Comparison of ENCODE assay signal across 17 cellular contexts in the genomic region with DNA sequence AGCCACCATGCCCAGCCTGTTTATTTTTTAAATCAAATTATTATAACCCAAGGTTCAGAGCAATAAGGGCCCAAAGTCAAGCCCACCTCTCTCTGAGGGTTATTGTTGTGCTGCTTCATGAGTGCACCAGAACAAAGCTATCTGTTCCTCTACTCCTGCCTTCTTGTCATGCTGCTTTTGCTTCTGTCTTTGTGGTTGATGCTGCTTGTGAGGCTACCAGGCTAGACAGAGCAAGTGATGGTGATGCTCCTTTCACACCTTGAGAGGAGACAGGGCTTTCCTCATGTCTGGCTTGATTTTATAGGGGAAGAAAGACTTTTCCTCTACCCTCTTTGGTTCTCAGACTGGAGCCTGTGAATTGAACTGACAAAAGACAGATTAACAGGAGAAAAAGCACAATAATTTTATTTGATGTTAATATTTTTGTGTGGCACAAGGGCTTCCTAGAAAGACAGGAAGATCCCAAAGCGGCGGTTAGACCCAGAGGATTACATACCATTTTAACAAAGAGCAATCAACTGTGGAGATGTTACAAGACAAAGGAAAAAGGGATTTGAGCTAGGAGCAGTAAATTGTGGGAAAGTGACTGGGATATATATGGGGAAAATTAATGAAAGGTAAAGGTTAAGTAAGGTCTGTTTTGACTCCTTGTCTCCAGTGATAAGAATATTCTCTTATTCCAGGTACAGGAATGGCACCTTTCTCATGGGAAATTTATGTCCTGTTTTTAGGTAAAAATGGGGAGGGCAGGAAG. TPM values are rescaled to one million over a fixed set of nuclear protein-coding genes. Genes with fewer than 3 reads are reported as not detected.
A peak's percentile ranks its signal among the peaks of the same experiment; 100 is the strongest.
DNase-seq lines count a peak whose midpoint lies in the region; ATAC-seq, FAIRE-seq and TF ChIP-seq lines count a peak whose summit lies in the region.
"Had no signal": no experiment of that assay in that cellular context is flagged by ENCODE, and none has a peak within 500 bp of the region (broad histone marks: within the 10 kb centered on the region; RNA-seq: fewer than 3 reads in every experiment).

No MANE protein-coding gene starts in this region.

- H3K9me3 Mint-ChIP-seq in activated CD4-positive, alpha-beta T cell treated with anti-CD3 and anti-CD28 coated beads, Interleukin-2, amount 10 ng/mL, durations not matched to agents 24 days and 14 days, result peaks cover 19% of the 10 kb centered on the region
- peaks cover 0 to 6% (median 0%) of the 10 kb centered on the region in 6 donors for H3K9me3 Mint-ChIP-seq in immature natural killer cell

- no peaks in the 10 kb centered on the region for H3K27me3 Mint-ChIP-seq in activated CD4-positive, alpha-beta T cell treated with anti-CD3 and anti-CD28 coated beads, Interleukin-2, amount 10 ng/mL, durations not matched to agents 24 days and 14 days
- peaks cover 2% of the 10 kb centered on the region in 3 donors for H3K27me3 Mint-ChIP-seq in immature natural killer cell (ENCODE audit: low read depth in 3 of 3)

- intact Hi-C loops in activated CD4-positive, alpha-beta T cell treated with anti-CD3 and anti-CD28 coated beads, Interleukin-2, amount 10 ng/mL, durations not matched to agents 24 days and 14 days (cut with micrococcal nuclease), result loop anchor here (10.0 kb wide), 4 partner anchors 166 to 1224 kb away; no protein-coding TSS in a partner anchor

- H3K27ac Mint-ChIP-seq in activated CD4-positive, alpha-beta T cell treated with anti-CD3 and anti-CD28 coated beads, Interleukin-2, amount 10 ng/mL, durations not matched to agents 24 days and 14 days, result no peak overlapping the region
- H3K27ac Mint-ChIP-seq in immature natural killer cell, result peak overlapping the region in 4 of 6 donors; percentile 21 to 69 (median 46)

- peaks cover 23% of the 10 kb centered on the region for H3K36me3 Mint-ChIP-seq in activated CD4-positive, alpha-beta T cell treated with anti-CD3 and anti-CD28 coated beads, Interleukin-2, amount 10 ng/mL, durations not matched to agents 24 days and 14 days (ENCODE audit: low read depth)
- no peaks in the 10 kb centered on the region for H3K36me3 Mint-ChIP-seq in immature natural killer cell

- FAIRE-seq in GM19239 (lab: Jason Lieb, UNC), result peak; percentile 80
- FAIRE-seq: urothelium cell line had no signal

- no peak for DNase-seq in activated CD4-positive, alpha-beta T cell treated with anti-CD3 and anti-CD28 coated beads, Interleukin-2, amount 10 ng/mL, durations not matched to agents 24 days and 14 days
- no peak for DNase-seq in activated CD4-positive, alpha-beta T cell treated with anti-CD3 and anti-CD28 coated beads for 1 hour
- DNase-seq in GM19239 (ENCODE audit: insufficient read length, low spot score), result no peak
- DNase-seq in immature natural killer cell, result no peak
- no peak for DNase-seq in pons (ENCODE audit: low spot score)
- DNase-seq in erythroblast (lab: John Stamatoyannopoulos, UW), result no peak
- no peak for DNase-seq in activated effector memory CD4-positive, alpha-beta T cell treated with Interleukin-2 at 50 U/mL for 16 hours
- DNase-seq: activated CD8-positive, alpha-beta memory T cell treated with anti-CD3 and anti-CD28 coated beads, Interleukin-2, amount 50 U/mL, for 48 hours; Caco-2; cerebellar nuclear complex; mesendoderm; NCI-H2227 treated with DMSO at 0.1 percent for 48 hours; stimulated activated CD4-positive, alpha-beta T cell treated with anti-CD3 and anti-CD28 coated beads, Interleukin-4, amount 100 ng/mL, for 24 hours had no signal

- peak; percentile 30 for ATAC-seq in HG03342 (IDR thresholded peaks at IDR 0.05; ENCODE audit: unreplicated experiment)
- ATAC-seq: gastroesophageal sphincter, SK-N-SH treated with all-trans-retinoic acid at 6 μM for 48 hours had no signal

- peak overlapping the region; percentile 21 for H3K4me3 Mint-ChIP-seq in activated CD4-positive, alpha-beta T cell treated with anti-CD3 and anti-CD28 coated beads, Interleukin-2, amount 10 ng/mL, durations not matched to agents 24 days and 14 days
- peak overlapping the region in 1 of 5 donors; percentile 50 for H3K4me3 Mint-ChIP-seq in immature natural killer cell

- TF ChIP-seq POLR2A in erythroblast (IDR thresholded peaks at IDR 0.05; ENCODE audit: low read length), result no peak

- peaks cover 68% of the 10 kb centered on the region for H3K4me1 Mint-ChIP-seq in activated CD4-positive, alpha-beta T cell treated with anti-CD3 and anti-CD28 coated beads, Interleukin-2, amount 10 ng/mL, durations not matched to agents 24 days and 14 days
- peaks cover 46 to 74% of the 10 kb centered on the region in 2 donors for H3K4me1 Mint-ChIP-seq in immature natural killer cell

RNA-seq across cellular contexts. Expression of a gene that starts 4.4 kb away (rescaled TPM):
- total RNA-seq in activated CD4-positive, alpha-beta T cell treated with anti-CD3 and anti-CD28 coated beads, Interleukin-2, amount 10 ng/mL, durations not matched to agents 24 days and 14 days, result 0.26 and 0.47 TPM in 2 replicates
- polyA plus RNA-seq in immature natural killer cell, result 1 to 10 TPM in 1 of 3 donors, under 1 TPM in 2; 0.52 to 1.7 (median 0.63) TPM
- total RNA-seq: Caco-2 had no signal
